ENCODE assay signal across 23 cellular contexts in genomic region chr16:88431651-88432050, GRCh38. TPM values are rescaled to one million over a fixed set of nuclear protein-coding genes. Genes with fewer than 3 reads are reported as not detected.
DNase-seq lines count a peak whose midpoint lies in the region; ATAC-seq, FAIRE-seq and TF ChIP-seq lines count a peak whose summit lies in the region.
"Had no signal": no experiment of that assay in that cellular context is flagged by ENCODE, and none has a peak within 500 bp of the region (broad histone marks: within the 10 kb centered on the region; RNA-seq: fewer than 3 reads in every experiment).

No MANE protein-coding gene starts in this region.

- H3K9me3 ChIP-seq in GM12878 (replicated peaks; ENCODE audit: control insufficient read depth, insufficient read depth, low read length): no peaks in the 10 kb centered on the region
- H3K9me3 ChIP-seq: A549, adrenal gland, heart right ventricle, upper lobe of left lung had no signal

- no peaks in the 10 kb centered on the region for H3K36me3 Mint-ChIP-seq in activated CD4-positive, alpha-beta T cell treated with anti-CD3 and anti-CD28 coated beads, Interleukin-2, amount 10 ng/mL, durations not matched to agents 24 days and 14 days (ENCODE audit: low read depth)
- no peaks in the 10 kb centered on the region for H3K36me3 Mint-ChIP-seq in natural killer cell treated with Interleukin-12 subunit alpha and Interleukin-12 subunit beta and Interleukin-15 and Interleukin-18, amount 100 ng/mL, for 72 hours
- H3K36me3 Mint-ChIP-seq: activated CD8-positive, alpha-beta memory T cell treated with anti-CD3 and anti-CD28 coated beads, Interleukin-2, amount 10 ng/mL, durations not matched to agents 7 days and 5 days; neural progenitor cell had no signal

- 77% methylated on average over 20 of the region's 22 CpGs for WGBS in GM12878 (ENCODE audit: insufficient coverage, insufficient replicate concordance, low lambda C conversion rate, missing lambda C conversion rate)

- peaks cover 2% of the 10 kb centered on the region for H3K4me1 Mint-ChIP-seq in activated CD4-positive, alpha-beta T cell treated with anti-CD3 and anti-CD28 coated beads, Interleukin-2, amount 10 ng/mL, durations not matched to agents 24 days and 14 days
- peaks cover 0 to 6% of the 10 kb centered on the region in 2 donors for H3K4me1 Mint-ChIP-seq in natural killer cell treated with Interleukin-12 subunit alpha and Interleukin-12 subunit beta and Interleukin-15 and Interleukin-18, amount 100 ng/mL, for 72 hours (ENCODE audit: low read depth in 2 of 2)
- H3K4me1 Mint-ChIP-seq: neural progenitor cell had no signal

- H4K20me1 ChIP-seq in GM12878 (ENCODE audit: control insufficient read depth, insufficient read depth): no peaks in the 10 kb centered on the region

- no peak overlapping the region for H3K27ac ChIP-seq in GM12878 (ENCODE audit: control insufficient read depth, insufficient read depth)
- H3K27ac ChIP-seq: A549, neural progenitor cell had no signal

- H3K9me3 Mint-ChIP-seq in activated CD4-positive, alpha-beta T cell treated with anti-CD3 and anti-CD28 coated beads, Interleukin-2, amount 10 ng/mL, durations not matched to agents 24 days and 14 days: no peaks in the 10 kb centered on the region
- H3K9me3 Mint-ChIP-seq in natural killer cell treated with Interleukin-12 subunit alpha and Interleukin-12 subunit beta and Interleukin-15 and Interleukin-18, amount 100 ng/mL, for 72 hours: no peaks in the 10 kb centered on the region
- H3K9me3 Mint-ChIP-seq: neural progenitor cell had no signal

- H3K4me3 ChIP-seq in H7 (ENCODE audit: insufficient read depth, low read depth, low read length): no peak overlapping the region
- H3K4me3 ChIP-seq in GM12878: no peak overlapping the region
- H3K4me3 ChIP-seq: A549, neural progenitor cell had no signal

- H2AFZ ChIP-seq in GM12878 (ENCODE audit: control insufficient read depth, low read depth, low read length): no peak overlapping the region
- H2AFZ ChIP-seq: neural progenitor cell had no signal

- FAIRE-seq in GM12878 (lab: Jason Lieb, UNC): no peak
- FAIRE-seq: A549 had no signal

- POLR2A ChIA-PET in GM12878 (lab: Charles Lee): no interaction called here

- RAD21 ChIA-PET in GM12878 (lab: Charles Lee; ENCODE audit: unreplicated experiment): no interaction called here

- TF ChIP-seq EP300 in GM12878 (IDR thresholded peaks at IDR 0.05; ENCODE audit: borderline replicate concordance in 1 of 2, control insufficient read depth in 1 of 2, low read depth in 2 of 2, low read length in 2 of 2): no peak

- intact Hi-C loops in activated CD4-positive, alpha-beta T cell treated with anti-CD3 and anti-CD28 coated beads, Interleukin-2, amount 10 ng/mL, durations not matched to agents 24 days and 14 days (cut with micrococcal nuclease): loop anchor here (10.0 kb wide), 1 partner anchor 657 kb away; no protein-coding TSS in a partner anchor
- intact Hi-C loops in GM12878 (cut with micrococcal nuclease; ENCODE audit: unreplicated experiment): loop anchor here (10.0 kb wide), 1 partner anchor 657 kb away; no protein-coding TSS in a partner anchor

- no peaks in the 10 kb centered on the region for H3K79me2 ChIP-seq in GM12878 (ENCODE audit: control insufficient read depth, insufficient read depth, low read length)

- in situ Hi-C loops in GM12878 (cut with MboI): loop anchor here (25.0 kb wide), 1 partner anchor 469 kb away; the partner anchor contains the start of gene BANP

- no peak for TF ChIP-seq RAD21 in GM12878 (IDR thresholded peaks at IDR 0.05; ENCODE audit: insufficient read depth, low read depth, low read length)

- H3K27me3 ChIP-seq in H7 (ENCODE audit: control insufficient read depth, insufficient read depth, low read length) (no peaks in the 10 kb centered on the region), GM12878 (replicated peaks in 1 of 2; ENCODE audit: control insufficient read depth in 2 of 2, insufficient read depth in 2 of 2, low read length in 1 of 2) (no peaks in the 10 kb centered on the region)
- H3K27me3 ChIP-seq: neural progenitor cell had no signal

- H3K9ac ChIP-seq in GM12878 (ENCODE audit: control insufficient read depth, insufficient read depth, low read length): no peak overlapping the region
- H3K9ac ChIP-seq: neural progenitor cell had no signal

- H3K4me3 Mint-ChIP-seq in activated CD4-positive, alpha-beta T cell treated with anti-CD3 and anti-CD28 coated beads, Interleukin-2, amount 10 ng/mL, durations not matched to agents 24 days and 14 days: peak overlapping the region; percentile 17
- H3K4me3 Mint-ChIP-seq in natural killer cell treated with Interleukin-12 subunit alpha and Interleukin-12 subunit beta and Interleukin-15 and Interleukin-18, amount 100 ng/mL, for 72 hours: peak overlapping the region; percentile 67
- H3K4me3 Mint-ChIP-seq: activated CD8-positive, alpha-beta memory T cell treated with anti-CD3 and anti-CD28 coated beads, Interleukin-2, amount 10 ng/mL, durations not matched to agents 7 days and 5 days had no signal

- peak overlapping the region; percentile 20 for H3K27ac Mint-ChIP-seq in activated CD4-positive, alpha-beta T cell treated with anti-CD3 and anti-CD28 coated beads, Interleukin-2, amount 10 ng/mL, durations not matched to agents 24 days and 14 days
- peak overlapping the region; percentile 56 to 69 for H3K27ac Mint-ChIP-seq in natural killer cell treated with Interleukin-12 subunit alpha and Interleukin-12 subunit beta and Interleukin-15 and Interleukin-18, amount 100 ng/mL, for 72 hours
- H3K27ac Mint-ChIP-seq: activated CD8-positive, alpha-beta memory T cell treated with anti-CD3 and anti-CD28 coated beads, Interleukin-2, amount 10 ng/mL, durations not matched to agents 7 days and 5 days; neural progenitor cell had no signal

- H3K4me2 ChIP-seq in GM12878 (ENCODE audit: control insufficient read depth, insufficient read depth): peak overlapping the region; percentile 73; the same call in 1 of the 2 replicates
- H3K4me2 ChIP-seq: A549, neural progenitor cell had no signal

- TF ChIP-seq POLR2A in GM12878 (IDR thresholded peaks at IDR 0.05; ENCODE audit: low read depth, low read length): no peak

- ATAC-seq in GM12878: no peak
- ATAC-seq in natural killer cell treated with Interleukin-12 subunit alpha and Interleukin-12 subunit beta and Interleukin-15 and Interleukin-18, amount 100 ng/mL, for 72 hours: no peak
- ATAC-seq: A549 had no signal

- H3K36me3 ChIP-seq in H7 (replicated peaks; ENCODE audit: control insufficient read depth, insufficient read depth, low read length): no peaks in the 10 kb centered on the region
- H3K36me3 ChIP-seq in GM12878 (ENCODE audit: control insufficient read depth in 2 of 2, insufficient read depth in 2 of 2, low read length in 1 of 2): no peaks in the 10 kb centered on the region
- H3K36me3 ChIP-seq: adrenal gland, heart right ventricle, neural progenitor cell, upper lobe of left lung had no signal

- H3K27me3 Mint-ChIP-seq in activated CD4-positive, alpha-beta T cell treated with anti-CD3 and anti-CD28 coated beads, Interleukin-2, amount 10 ng/mL, durations not matched to agents 24 days and 14 days: peaks cover 10% of the 10 kb centered on the region
- no peaks in the 10 kb centered on the region for H3K27me3 Mint-ChIP-seq in natural killer cell treated with Interleukin-12 subunit alpha and Interleukin-12 subunit beta and Interleukin-15 and Interleukin-18, amount 100 ng/mL, for 72 hours

- SMC1A ChIA-PET in GM12878 (lab: Charles Lee; ENCODE audit: uncharacterized antibody, unreplicated experiment): no interaction called here

- DNase-seq in activated CD4-positive, alpha-beta T cell treated with anti-CD3 and anti-CD28 coated beads, Interleukin-2, amount 10 ng/mL, durations not matched to agents 24 days and 14 days: no peak
- no peak for DNase-seq in activated CD4-positive, alpha-beta T cell treated with anti-CD3 and anti-CD28 coated beads for 4 hours
- peak; percentile 60 for DNase-seq in H7
- DNase-seq in GM12878 (ENCODE audit: low read depth, low spot score): no peak
- no peak for DNase-seq in natural killer cell treated with Interleukin-12 subunit alpha and Interleukin-12 subunit beta and Interleukin-15 and Interleukin-18, amount 100 ng/mL, for 72 hours (ENCODE audit: low spot score)
- DNase-seq in NOMO-1 (lab: John Stamatoyannopoulos, UW; ENCODE audit: unreplicated experiment in 2 of 2): no peak
- no peak for DNase-seq in SIG-M5 (lab: John Stamatoyannopoulos, UW)
- no peak for DNase-seq in RKO (ENCODE audit: low spot score)
- DNase-seq: activated CD8-positive, alpha-beta memory T cell treated with anti-CD3 and anti-CD28 coated beads, Interleukin-2, amount 10 ng/mL, durations not matched to agents 7 days and 5 days; adrenal gland; COR-L47; effector CD8-positive, alpha-beta T cell; heart right ventricle; islet precursor cell; mesendoderm; NCI-H1694; NCI-H2227 treated with DMSO at 0.1 percent for 48 hours; stimulated activated CD4-positive, alpha-beta T cell treated with anti-CD3 and anti-CD28 coated beads, Interleukin-12 subunit alpha, Interleukin-12 subunit beta, amount 100 ng/mL, for 4 hours; stimulated activated naive CD4-positive, alpha-beta T cell had no signal

- no peaks in the 10 kb centered on the region for H3K4me1 ChIP-seq in GM12878 (ENCODE audit: control insufficient read depth, insufficient read depth, low read length)
- H3K4me1 ChIP-seq: A549, adrenal gland, neural progenitor cell had no signal

- no TSS peak for BruUV-seq in GM12878 (replicated peaks; lab: Mats Ljungman, UMichigan)

- TF ChIP-seq CTCF in GM12878 (IDR thresholded peaks at IDR 0.05 in 2 of 3, conservative IDR thresholded peaks at IDR 0.05 in 1 of 3; ENCODE audit: control insufficient read depth in 2 of 3, extremely low read depth in 1 of 3, insufficient read depth in 1 of 3, low read depth in 3 of 3, low read length in 3 of 3): no peak

- CTCF ChIA-PET in GM12878 (lab: Yijun Ruan, JAX): no interaction called here

RNA-seq across cellular contexts. Expression of gene ZFPM1, which starts 21.4 kb away (rescaled TPM):
- total RNA-seq in activated CD4-positive, alpha-beta T cell treated with anti-CD3 and anti-CD28 coated beads, Interleukin-2, amount 10 ng/mL, durations not matched to agents 24 days and 14 days: 17.9 and 19.3 TPM in 2 replicates
- total RNA-seq in H7 (2014; rRNA removed; shearing (Covaris generic)): 1.1 and 1.7 TPM in 2 replicates
- 5.8 and 7.0 TPM in 2 replicates for total RNA-seq in GM12878 (2013; cell fraction: nucleolus; rRNA removed)
- total RNA-seq in GM12878 (2014; rRNA removed): 0.82 and 1.1 TPM in 2 replicates
- 0.23 and 0.36 TPM in 2 replicates for total RNA-seq in GM12878 (2014; rRNA removed; fragmentation: Illumina TruSeq; extraction: Trizol)
- total RNA-seq in GM12878 (2021): 4.0 and 5.1 TPM in 2 replicates
- polyA plus RNA-seq in GM12878 (2011; ENCODE audit: low read depth): 0.13 TPM
- 0.13 and 0.46 TPM in 2 replicates for polyA plus RNA-seq in GM12878 (2011; rRNA removed)
- 0.34 and 0.69 TPM in 2 replicates for polyA plus RNA-seq in GM12878 (2011; cell fraction: cytosol; rRNA removed)
- 2.9 and 5.4 TPM in 2 replicates for polyA plus RNA-seq in GM12878 (2011; cell fraction: nucleus; rRNA removed)
- 1.7 and 1.8 TPM in 2 replicates for polyA plus RNA-seq in GM12878 (2012)
- polyA plus RNA-seq in GM12878 (2014; fragmentation: Illumina TruSeq; extraction: Trizol): 0.24 TPM in 1 of 2 replicates, not detected in the other
- polyA plus RNA-seq in GM12878 (2014; fragmentation: Nextera tagmentation; extraction: Ambion mirVana): under 1 TPM; 0.02 to 0.03 TPM
- polyA plus RNA-seq in GM12878 (2014; rRNA removed): 1.2 and 1.5 TPM in 2 replicates
- under 1 TPM; 0.03 to 0.09 TPM for polyA plus RNA-seq in GM12878 (2016; fragmentation: Nextera tagmentation; extraction: Ambion mirVana)
- polyA minus RNA-seq in GM12878 (2011; rRNA and poly(A)+ RNA removed): 0.51 and 1.3 TPM in 2 replicates
- 1.2 and 2.1 TPM in 2 replicates for polyA minus RNA-seq in GM12878 (2011; cell fraction: cytosol; rRNA and poly(A)+ RNA removed)
- polyA minus RNA-seq in GM12878 (2011; cell fraction: nucleus; rRNA and poly(A)+ RNA removed): 1.2 and 5.1 TPM in 2 replicates
- 10 to 100 TPM; 23.5 to 24.5 TPM for total RNA-seq in natural killer cell treated with Interleukin-12 subunit alpha and Interleukin-12 subunit beta and Interleukin-15 and Interleukin-18, amount 100 ng/mL, for 72 hours

RNA-seq across cellular contexts. Expression of gene ZNF469, which starts 48.9 kb away (rescaled TPM):
- 0.57 and 0.63 TPM in 2 replicates for total RNA-seq in activated CD4-positive, alpha-beta T cell treated with anti-CD3 and anti-CD28 coated beads, Interleukin-2, amount 10 ng/mL, durations not matched to agents 24 days and 14 days
- 0.28 and 0.44 TPM in 2 replicates for total RNA-seq in H7 (2014; rRNA removed; shearing (Covaris generic))
- total RNA-seq in GM12878 (2013; cell fraction: nucleolus; rRNA removed): 0.29 and 0.44 TPM in 2 replicates
- total RNA-seq in GM12878 (2014; rRNA removed) (0.05 and 0.06 TPM in 2 replicates), GM12878 (2014; rRNA removed; fragmentation: Illumina TruSeq; extraction: Trizol) (0.04 and 0.05 TPM in 2 replicates), GM12878 (2021) (0.16 and 0.21 TPM in 2 replicates)
- 0.03 TPM for polyA plus RNA-seq in GM12878 (2011; ENCODE audit: low read depth)
- polyA plus RNA-seq in GM12878 (2011; rRNA removed) (0.01 TPM in 2 replicates), GM12878 (2014; fragmentation: Illumina TruSeq; extraction: Trizol) (0.01 and 0.02 TPM in 2 replicates), GM12878 (2014; fragmentation: Nextera tagmentation; extraction: Ambion mirVana) (not detected), GM12878 (2014; rRNA removed) (0.04 and 0.12 TPM in 2 replicates), GM12878 (2016; fragmentation: Nextera tagmentation; extraction: Ambion mirVana) (under 1 TPM in 1 of 2 experiments, not detected in 1; 0.04 TPM)
- 0.01 and 0.02 TPM in 2 replicates for polyA plus RNA-seq in GM12878 (2011; cell fraction: cytosol; rRNA removed)
- 0.15 and 0.23 TPM in 2 replicates for polyA plus RNA-seq in GM12878 (2011; cell fraction: nucleus; rRNA removed)
- polyA plus RNA-seq in GM12878 (2012): 0.11 and 0.14 TPM in 2 replicates
- 0.07 and 0.41 TPM in 2 replicates for polyA minus RNA-seq in GM12878 (2011; rRNA and poly(A)+ RNA removed)
- polyA minus RNA-seq in GM12878 (2011; cell fraction: cytosol; rRNA and poly(A)+ RNA removed): 0.10 and 0.13 TPM in 2 replicates
- polyA minus RNA-seq in GM12878 (2011; cell fraction: nucleus; rRNA and poly(A)+ RNA removed): 0.48 and 0.67 TPM in 2 replicates
- total RNA-seq in natural killer cell treated with Interleukin-12 subunit alpha and Interleukin-12 subunit beta and Interleukin-15 and Interleukin-18, amount 100 ng/mL, for 72 hours: 1 to 10 TPM; 3.0 to 6.1 TPM
- total RNA-seq: MCF 10A had no signal
